Comparison of ENCODE assay signal across 16 cellular contexts in genomic region chr4:130026185-130026584, GRCh38.
A peak's percentile ranks its signal among the peaks of the same experiment; 100 is the strongest.
DNase-seq lines count a peak whose midpoint lies in the region; ATAC-seq, FAIRE-seq and TF ChIP-seq lines count a peak whose summit lies in the region.
"Had no signal": no experiment of that assay in that cellular context is flagged by ENCODE, and none has a peak within 500 bp of the region (broad histone marks: within the 10 kb centered on the region; RNA-seq: fewer than 3 reads in every experiment).

No MANE protein-coding gene starts in this region.

- no peaks in the 10 kb centered on the region for H4K20me1 ChIP-seq in H1 (replicated peaks in 1 of 2; ENCODE audit: control insufficient read depth in 1 of 2, insufficient read depth in 2 of 2, low read length in 2 of 2)

- H3K79me1 ChIP-seq in H1 (ENCODE audit: low read depth, low read length), result no peaks in the 10 kb centered on the region

- ATAC-seq in left lobe of liver (no peak), left lung (no peak), GM18519 (IDR thresholded peaks at IDR 0.05; ENCODE audit: low FRiP score, unreplicated experiment) (no peak)

- POLR2A ChIA-PET in H1 (lab: Charles Lee; ENCODE audit: partially characterized antibody), result interaction anchor here (0.5 to 3.8 kb wide), 3 partner anchors 11 to 129 kb away, joined by 3 to 19 read pairs (median 5); no protein-coding TSS in a partner anchor

- no peak overlapping the region for H4K91ac ChIP-seq in H1 (replicated peaks; ENCODE audit: insufficient read length, low read length)

- no peak overlapping the region for H3K4ac ChIP-seq in H1 (replicated peaks; ENCODE audit: insufficient read length, low read depth, low read length)

- H3K14ac ChIP-seq in H1 (ENCODE audit: insufficient read length), result no peak overlapping the region

- H3K18ac ChIP-seq in H1 (ENCODE audit: extremely low read depth, low read length), result no peak overlapping the region

- DNase-seq in DMS153 treated with DMSO at 0.1 percent for 48 hours (lab: John Stamatoyannopoulos, UW; ENCODE audit: unreplicated experiment) (peak; percentile 97), NCI-H1436 (lab: John Stamatoyannopoulos, UW) (peak; percentile 92), NCI-H345 treated with DMSO at 0.1 percent for 48 hours (lab: John Stamatoyannopoulos, UW; ENCODE audit: unreplicated experiment) (peak; percentile 90), H1 (ENCODE audit: low read depth in 1 of 2, low spot score in 2 of 2) (peak; percentile 85 to 96), left lobe of liver (ENCODE audit: low spot score) (no peak), medulla oblongata (ENCODE audit: extremely low spot score) (no peak), left lung (no peak)
- DNase-seq: central memory CD4-positive, alpha-beta T cell; foreskin melanocyte; midbrain; NCI-H1048; stimulated activated CD4-positive, alpha-beta T cell treated with anti-CD3 and anti-CD28 coated beads, Interleukin-4, amount 100 ng/mL, for 4 hours had no signal

- CTCF ChIA-PET in H1 (lab: Charles Lee; ENCODE audit: partially characterized antibody), result no interaction called here

- H3K23me2 ChIP-seq in H1 (ENCODE audit: low read depth, low read length), result no peaks in the 10 kb centered on the region

- peak; percentile 51 to 100 for TF ChIP-seq EP300 in H1 (IDR thresholded peaks at IDR 0.05; ENCODE audit: borderline replicate concordance in 1 of 2, low read depth in 2 of 2, low read length in 2 of 2)

- no peak overlapping the region for H2AK5ac ChIP-seq in H1 (ENCODE audit: low read depth, low read length)

- no peak overlapping the region for H3K4me2 ChIP-seq in H1 (ENCODE audit: insufficient read depth in 1 of 2, low read depth in 2 of 2, low read length in 2 of 2)

- no peak overlapping the region for H4K5ac ChIP-seq in H1 (ENCODE audit: insufficient read length, low read depth, low read length)

- H3K27me3 ChIP-seq in H1 (replicated peaks in 1 of 4; ENCODE audit: control insufficient read depth in 3 of 4, extremely low read depth in 1 of 4, insufficient read depth in 3 of 4, low read length in 3 of 4) (no peaks in the 10 kb centered on the region), left lung (no peaks in the 10 kb centered on the region)
- H3K27me3 ChIP-seq: tibial nerve had no signal

- no peak overlapping the region for H2BK20ac ChIP-seq in H1 (ENCODE audit: low read length)

- H3K9me3 ChIP-seq in H1 (ENCODE audit: insufficient read depth in 2 of 2, low read depth in 1 of 2, low read length in 1 of 2), result no peaks in the 10 kb centered on the region
- H3K9me3 ChIP-seq in left lung, result no peaks in the 10 kb centered on the region
- H3K9me3 ChIP-seq: tibial nerve had no signal

- no peak for TF ChIP-seq CTCF in H1 (IDR thresholded peaks at IDR 0.05; ENCODE audit: control extremely low read depth in 1 of 3, insufficient read depth in 1 of 3, low read depth in 1 of 3, low read length in 3 of 3)
- no peak for TF ChIP-seq CTCF in left lung (IDR thresholded peaks at IDR 0.05)

- H3K4me1 ChIP-seq in H1 (replicated peaks in 1 of 4; ENCODE audit: control insufficient read depth in 3 of 4, insufficient read depth in 4 of 4, low read length in 3 of 4) (peaks cover 2 to 30% (median 10%) of the 10 kb centered on the region in 4 experiments; a peak in 4 of 7 replicates), left lung (no peaks in the 10 kb centered on the region)
- H3K4me1 ChIP-seq: tibial nerve had no signal

- H3K4me3 ChIP-seq in H1 (ENCODE audit: extremely low read depth in 1 of 4, insufficient read depth in 2 of 4, low read depth in 3 of 4, low read length in 4 of 4) (no peak overlapping the region), left lung (no peak overlapping the region)
- H3K4me3 ChIP-seq: tibial nerve had no signal

- H3K9ac ChIP-seq in H1 (replicated peaks in 1 of 4; ENCODE audit: extremely low read depth in 1 of 4, low read depth in 3 of 4, low read length in 3 of 4), result no peak overlapping the region

- no peaks in the 10 kb centered on the region for H3K79me2 ChIP-seq in H1 (ENCODE audit: control insufficient read depth in 1 of 2, insufficient read depth in 2 of 2, low read length in 2 of 2)

- no peak overlapping the region for H3K56ac ChIP-seq in H1 (replicated peaks; ENCODE audit: insufficient read length, low read depth, low read length)

- no peak overlapping the region for H2BK15ac ChIP-seq in H1 (ENCODE audit: low read length)

- intact Hi-C loops in left lung (cut with DNase I), result no loop called here

- peak; percentile 28 to 47; a peak in 3 of 4 replicates for TF ChIP-seq RAD21 in H1 (IDR thresholded peaks at IDR 0.05 in 1 of 2, conservative IDR thresholded peaks at IDR 0.05 in 1 of 2; ENCODE audit: low read depth in 2 of 2, low read length in 2 of 2)

- H2BK5ac ChIP-seq in H1 (ENCODE audit: low read depth, low read length), result no peak overlapping the region

- H3K27ac ChIP-seq in H1 (ENCODE audit: low read depth, low read length) (no peak overlapping the region), left lung (no peak overlapping the region)
- H3K27ac ChIP-seq: tibial nerve had no signal

- H3K36me3 ChIP-seq in H1 (ENCODE audit: control insufficient read depth in 2 of 4, insufficient read depth in 4 of 4, low read length in 3 of 4) (no peaks in the 10 kb centered on the region; a peak in 1 of 8 replicates), left lung (no peaks in the 10 kb centered on the region)
- H3K36me3 ChIP-seq: tibial nerve had no signal

- peak; percentile 96 for FAIRE-seq in H1 (lab: Jason Lieb, UNC)
- FAIRE-seq: endometrium, H54 had no signal

- no peak overlapping the region for H2BK120ac ChIP-seq in H1 (replicated peaks; ENCODE audit: low read depth, low read length)

- 0% methylated on average over 1 of the region's 1 CpG; no CpG with 5 or more reads in 1 of the 2 experiments for WGBS in H1 (ENCODE audit: extremely low coverage in 1 of 2, insufficient coverage in 1 of 2, insufficient read length in 1 of 2, insufficient replicate concordance in 2 of 2, low coverage in 1 of 2, low lambda C conversion rate in 2 of 2, missing lambda C conversion rate in 1 of 2), 2 experiments

- no peak overlapping the region for H2AFZ ChIP-seq in H1 (ENCODE audit: low read length)

- H3K23ac ChIP-seq in H1 (ENCODE audit: insufficient read length), result no peak overlapping the region

- no peak overlapping the region for H2BK12ac ChIP-seq in H1 (ENCODE audit: low read depth, low read length)

- no peak overlapping the region for H4K8ac ChIP-seq in H1 (ENCODE audit: extremely low read depth, insufficient read depth, low read length)

- peak in 1 of 2 experiments; percentile 44; a peak in 1 of 3 replicates for TF ChIP-seq POLR2A in H1 (IDR thresholded peaks at IDR 0.05; ENCODE audit: control extremely low read depth in 1 of 2, low read depth in 2 of 2, low read length in 2 of 2)

TF ChIP-seq in H1, 55 proteins besides CTCF, POLR2A, EP300 and RAD21 (continues in another document):
- no peak for TF ChIP-seq EZH2 (IDR thresholded peaks at IDR 0.05; ENCODE audit: low read depth, low read length, severe bottlenecking)
- 0 out of 2 replicates have a peak, but pooled peaks have one; percentile 5 for TF ChIP-seq YY1 (IDR thresholded peaks at IDR 0.05; ENCODE audit: low read depth, low read length)
- no peak for TF ChIP-seq SIN3A (conservative IDR thresholded peaks at IDR 0.05 in 1 of 2, IDR thresholded peaks at IDR 0.05 in 1 of 2; ENCODE audit: low read depth in 1 of 2, low read length in 2 of 2)
- no peak for TF ChIP-seq RNF2 (IDR thresholded peaks at IDR 0.05; ENCODE audit: borderline replicate concordance, low read depth, low read length, missing control alignments, poor library complexity, severe bottlenecking)
- no peak for TF ChIP-seq TBP (IDR thresholded peaks at IDR 0.05; ENCODE audit: low read depth, low read length)
- no peak for TF ChIP-seq NRF1 (IDR thresholded peaks at IDR 0.05; ENCODE audit: low read depth, low read length)
- peak; percentile 99 for TF ChIP-seq BCL11A (IDR thresholded peaks at IDR 0.05; ENCODE audit: low read depth in 2 of 2, low read length in 2 of 2)
- TF ChIP-seq USF2 (IDR thresholded peaks at IDR 0.05; ENCODE audit: low read length), result no peak
- TF ChIP-seq SP2 (IDR thresholded peaks at IDR 0.05; ENCODE audit: low read length), result no peak
- TF ChIP-seq CREB1 (IDR thresholded peaks at IDR 0.05), result 0 out of 2 replicates have a peak, but pooled peaks have one; percentile 38
- peak; percentile 54; the same call in 1 of the 2 replicates for TF ChIP-seq POU5F1 (IDR thresholded peaks at IDR 0.05; ENCODE audit: low read depth, low read length)
- no peak for TF ChIP-seq FOSL1 (IDR thresholded peaks at IDR 0.05; ENCODE audit: insufficient read depth, low read depth, low read length)
- peak; percentile 100 for TF ChIP-seq ASH2L (IDR thresholded peaks at IDR 0.05; ENCODE audit: low read length)
- TF ChIP-seq TAF7 (optimal IDR thresholded peaks at IDR 0.05; ENCODE audit: borderline replicate concordance, low read depth, low read length), result peak; percentile 70
- TF ChIP-seq ATF2 (IDR thresholded peaks at IDR 0.05; ENCODE audit: low read length), result peak; percentile 93
- TF ChIP-seq TCF12 (IDR thresholded peaks at IDR 0.05; ENCODE audit: low read depth, low read length), result peak; percentile 100
- no peak for TF ChIP-seq RBBP5 (IDR thresholded peaks at IDR 0.05; ENCODE audit: borderline replicate concordance, low read depth, low read length)
- TF ChIP-seq HDAC2 (IDR thresholded peaks at IDR 0.05; ENCODE audit: borderline replicate concordance in 1 of 2, low read depth in 2 of 2, low read length in 2 of 2), result peak; percentile 92 to 93
- TF ChIP-seq RXRA (IDR thresholded peaks at IDR 0.05; ENCODE audit: insufficient read depth, low read depth, low read length), result 0 out of 2 replicates have a peak, but pooled peaks have one; percentile 59
- TF ChIP-seq KDM5A (IDR thresholded peaks at IDR 0.05; ENCODE audit: low read length), result no peak

Comparison
In these comparisons a context has a peak if more than half of its experiments do, and no peak if none do; other contexts are left out.
1. DNase-seq: peak in DMS153 treated with DMSO at 0.1 percent for 48 hours (single experiment), NCI-H1436 (single experiment), NCI-H345 treated with DMSO at 0.1 percent for 48 hours (single experiment) and H1 (2 of 2); none in left lobe of liver (single experiment), medulla oblongata (single experiment) and left lung (0 of 2).